In the genomic region with DNA sequence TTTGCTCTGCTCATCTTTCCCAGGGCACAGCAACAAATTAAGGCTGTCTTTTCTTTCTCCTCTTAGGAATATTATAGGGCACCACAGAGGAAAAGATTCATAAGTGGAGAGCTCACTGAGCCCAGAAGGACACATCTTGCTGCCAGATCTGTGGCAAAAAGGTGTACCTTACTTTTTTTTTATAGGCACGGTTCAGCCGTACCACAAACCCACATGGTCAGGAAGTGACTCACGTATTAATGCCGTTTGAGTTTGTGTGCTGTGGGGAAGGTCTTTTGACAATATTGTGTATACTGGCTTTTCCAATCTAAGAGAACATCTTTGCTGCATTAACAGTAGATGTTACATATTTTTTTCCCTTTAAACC, we compare ENCODE assay signal across 8 cellular contexts. TPM values are rescaled to one million over a fixed set of nuclear protein-coding genes. Genes with fewer than 3 reads are reported as not detected.
DNase-seq lines count a peak whose midpoint lies in the region; ATAC-seq and TF ChIP-seq lines count a peak whose summit lies in the region.

No MANE protein-coding gene starts in this region.

- no peak overlapping the region for H3K27ac ChIP-seq in lung (ENCODE audit: low read depth in 1 of 2, low read length in 1 of 2)

- H3K27me3 ChIP-seq in BE2C (no peaks in the 10 kb centered on the region), lung (ENCODE audit: control insufficient read depth, insufficient read depth) (no peaks in the 10 kb centered on the region)

- peak overlapping the region; percentile 75 for H3K4me3 Mint-ChIP-seq in activated naive CD8-positive, alpha-beta T cell treated with anti-CD3 and anti-CD28 coated beads for 36 hours

- H3K4me1 ChIP-seq in BE2C (peaks cover 20% of the 10 kb centered on the region), lung (ENCODE audit: control insufficient read depth in 2 of 2, insufficient read depth in 2 of 2, low read length in 2 of 2) (peaks cover 2 to 12% of the 10 kb centered on the region in 2 donors)

- peak overlapping the region; percentile 98 for H3K27ac Mint-ChIP-seq in activated naive CD8-positive, alpha-beta T cell treated with anti-CD3 and anti-CD28 coated beads for 36 hours

- no peak for TF ChIP-seq CTCF in BE2C (IDR thresholded peaks at IDR 0.05; ENCODE audit: low read depth, low read length)
- no peak for TF ChIP-seq CTCF in lung (IDR thresholded peaks at IDR 0.05; ENCODE audit: control extremely low read depth, extremely low read depth)

- peaks cover 5% of the 10 kb centered on the region for H3K9me3 Mint-ChIP-seq in activated naive CD8-positive, alpha-beta T cell treated with anti-CD3 and anti-CD28 coated beads for 36 hours

- WGBS in lung, 2 donors, result 15 to 19% methylated on average over 4 of the region's 4 CpGs

- ATAC-seq in GM18868 (IDR thresholded peaks at IDR 0.05; ENCODE audit: unreplicated experiment) (peak; percentile 56), HG03066 (IDR thresholded peaks at IDR 0.05; ENCODE audit: low read depth, unreplicated experiment) (peak; percentile 47), lung (ENCODE audit: insufficient read depth, low FRiP score) (peak; percentile 30)

- peaks cover 9% of the 10 kb centered on the region for H3K36me3 ChIP-seq in BE2C
- no peaks in the 10 kb centered on the region for H3K36me3 ChIP-seq in lung (ENCODE audit: control insufficient read depth in 2 of 2, insufficient read depth in 2 of 2, low read length in 2 of 2)

- peaks cover 41% of the 10 kb centered on the region for H3K36me3 Mint-ChIP-seq in activated naive CD8-positive, alpha-beta T cell treated with anti-CD3 and anti-CD28 coated beads for 36 hours

- peak overlapping the region; percentile 35 for H3K4me3 ChIP-seq in BE2C (ENCODE audit: low read depth, low read length)
- no peak overlapping the region for H3K4me3 ChIP-seq in lung

- H3K9me3 ChIP-seq in BE2C (no peaks in the 10 kb centered on the region), lung (ENCODE audit: control insufficient read depth in 2 of 2, insufficient read depth in 1 of 2, low read length in 1 of 2) (no peaks in the 10 kb centered on the region)

- peak; percentile 33 for DNase-seq in BE2C
- peak; percentile 88 for DNase-seq in OCI-M1 (lab: John Stamatoyannopoulos, UW)
- DNase-seq in activated naive CD8-positive, alpha-beta T cell treated with anti-CD3 and anti-CD28 coated beads for 36 hours, result peak; percentile 61
- DNase-seq in lung (ENCODE audit: low spot score), result no peak
- no peak for DNase-seq in AG08396 (ENCODE audit: low spot score)
- no peak for DNase-seq in DMS 273 treated with DMSO at 0.1 percent for 48 hours (lab: John Stamatoyannopoulos, UW)

- H3K27me3 Mint-ChIP-seq in activated naive CD8-positive, alpha-beta T cell treated with anti-CD3 and anti-CD28 coated beads for 36 hours, result no peaks in the 10 kb centered on the region

- peaks cover 79% of the 10 kb centered on the region for H3K4me1 Mint-ChIP-seq in activated naive CD8-positive, alpha-beta T cell treated with anti-CD3 and anti-CD28 coated beads for 36 hours

RNA-seq across cellular contexts. Expression of a gene that starts 28.4 kb away (rescaled TPM):
- 19.1 TPM for polyA plus RNA-seq in BE2C (2012; ENCODE audit: insufficient read depth, insufficient read length, low read depth)
- total RNA-seq in activated naive CD8-positive, alpha-beta T cell treated with anti-CD3 and anti-CD28 coated beads for 36 hours, result 10 to 100 TPM; 11.0 to 11.4 TPM
- 1 to 10 TPM; 8.3 to 9.3 TPM for total RNA-seq in lung
- 1 to 10 TPM; 2.5 to 3.4 TPM for polyA plus RNA-seq in lung

RNA-seq across cellular contexts. Expression of a gene that starts 29.8 kb away (rescaled TPM):
- 5.3 TPM for polyA plus RNA-seq in BE2C (2012; ENCODE audit: insufficient read depth, insufficient read length, low read depth)
- total RNA-seq in activated naive CD8-positive, alpha-beta T cell treated with anti-CD3 and anti-CD28 coated beads for 36 hours, result 1 to 10 TPM; 2.8 to 3.1 TPM
- 10 to 100 TPM; 49.0 to 81.7 TPM for total RNA-seq in lung
- polyA plus RNA-seq in lung, result 10 to 100 TPM; 15.7 to 21.9 TPM

Comparison
In these comparisons a context has a peak if more than half of its experiments do, and no peak if none do; other contexts are left out.
1. DNase-seq: peak in BE2C (single experiment), OCI-M1 (single experiment) and activated naive CD8-positive, alpha-beta T cell treated with anti-CD3 and anti-CD28 coated beads for 36 hours (single experiment); none in lung (single experiment), AG08396 (single experiment) and DMS 273 treated with DMSO at 0.1 percent for 48 hours (single experiment).
2. RNA of a gene that starts 29.8 kb away (total RNA-seq): 49.0 to 81.7 TPM in lung; 2.8 to 3.1 TPM in activated naive CD8-positive, alpha-beta T cell treated with anti-CD3 and anti-CD28 coated beads for 36 hours; every median in the first group is over 10 times any median in the second.
3. Peak in every context shown above with its lines, with median percentiles within 50 percentile points of each other: ATAC-seq.